ENCODE assay signal across 35 cellular contexts in the genomic region with DNA sequence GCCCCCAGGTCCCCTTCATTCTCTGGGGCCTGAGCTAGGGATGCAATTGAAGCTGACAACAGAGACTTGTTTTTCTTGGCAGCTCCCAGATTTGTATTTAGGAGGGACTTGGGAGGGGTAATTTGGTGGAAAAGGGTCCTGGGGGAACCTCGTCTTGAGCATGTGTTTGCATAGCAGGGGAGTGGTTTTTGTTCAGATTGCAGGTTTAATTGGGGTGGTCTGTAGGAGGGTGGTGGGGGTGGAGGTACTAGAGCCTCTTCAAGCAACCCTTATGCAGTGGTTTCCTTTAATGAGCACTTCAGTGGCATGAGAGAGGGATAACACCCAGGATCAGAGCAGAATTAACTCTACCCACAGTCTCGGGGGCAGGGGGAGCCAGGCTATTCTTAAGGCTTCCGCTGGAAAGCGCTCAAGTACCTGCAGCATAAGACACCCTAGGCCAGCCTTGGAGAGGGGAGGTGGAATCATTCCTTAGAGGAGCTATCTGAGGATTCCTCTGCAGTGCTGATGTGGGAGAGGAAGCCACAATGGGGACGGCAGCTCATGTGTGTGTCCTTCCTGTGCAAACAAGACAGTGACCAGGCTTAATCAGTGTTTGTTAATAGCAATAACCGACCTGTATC.
DNase-seq lines count a peak whose midpoint lies in the region; ATAC-seq and TF ChIP-seq lines count a peak whose summit lies in the region.
"Had no signal": no experiment of that assay in that cellular context is flagged by ENCODE, and none has a peak within 500 bp of the region (broad histone marks: within the 10 kb centered on the region; RNA-seq: fewer than 3 reads in every experiment).

No MANE protein-coding gene starts in this region.

- no peak for ATAC-seq in heart left ventricle
- no peak for ATAC-seq in aorta (ENCODE audit: low FRiP score)
- ATAC-seq: activated T-cell treated with anti-CD3 and anti-CD28 coated beads, Interleukin-2, amount 50 U/mL, for 72 hours; effector memory CD8-positive, alpha-beta T cell; GM12878; right lobe of liver; Right ventricle myocardium inferior; T-helper 17 cell had no signal

- peak; percentile 30 to 44 for DNase-seq in NCI-H187 (lab: John Stamatoyannopoulos, UW)
- DNase-seq in NCI-H187 treated with DMSO at 0.1 percent for 48 hours (lab: John Stamatoyannopoulos, UW) = no peak
- peak; percentile 60 for DNase-seq in NCI-H1092 (lab: John Stamatoyannopoulos, UW)
- DNase-seq in RPMI7951 (ENCODE audit: low read depth) = peak; percentile 7
- no peak for DNase-seq in heart left ventricle
- no peak for DNase-seq in aorta
- no peak for DNase-seq in stimulated activated CD4-positive, alpha-beta T cell treated with anti-CD3 and anti-CD28 coated beads, Interleukin-4, amount 100 ng/mL, for 1 hour
- DNase-seq: activated CD4-positive, alpha-beta memory T cell treated with anti-CD3 and anti-CD28 coated beads for 36 hours; activated CD4-positive, CD25-positive, alpha-beta regulatory T cell treated with anti-CD3 and anti-CD28 coated beads, Interleukin-2, amount 50 U/mL, for 72 hours; activated T-cell treated with anti-CD3 and anti-CD28 coated beads, Interleukin-2, amount 50 U/mL, for 72 hours; Calu3; central memory CD4-positive, alpha-beta T cell; effector memory CD8-positive, alpha-beta T cell; EL; erythroblast; islet precursor cell; left ventricle myocardium inferior; MG63; NCI-H1694; NCI-H510A; PC-9; right lobe of liver; spleen; stimulated activated CD4-positive, alpha-beta T cell treated with anti-CD3 and anti-CD28 coated beads, Interleukin-2, amount 100 ng/mL, for 24 hours; stimulated activated CD8-positive, alpha-beta memory T cell treated with anti-CD3 and anti-CD28 coated beads, Interleukin-4, amount 100 ng/mL, for 48 hours; T-helper 17 cell; testis had no signal

- H3K36me3 Mint-ChIP-seq in nephron (ENCODE audit: low read depth) = peaks cover 7% of the 10 kb centered on the region
- H3K36me3 Mint-ChIP-seq: CD14-positive monocyte had no signal

- peaks cover 10% of the 10 kb centered on the region for H3K9me3 Mint-ChIP-seq in nephron

- no peak overlapping the region for H3K4me3 ChIP-seq in heart left ventricle
- no peak overlapping the region for H3K4me3 ChIP-seq in aorta (ENCODE audit: low read length in 2 of 2)
- H3K4me3 ChIP-seq: GM12878, HAP-1, left ventricle myocardium inferior, MG63, PC-9, right lobe of liver, spleen, testis had no signal

- peaks cover 31% of the 10 kb centered on the region for H3K4me1 Mint-ChIP-seq in nephron
- H3K4me1 Mint-ChIP-seq: T-helper 17 cell had no signal

- H3K36me3 ChIP-seq in heart left ventricle (no peaks in the 10 kb centered on the region), aorta (ENCODE audit: control insufficient read depth in 1 of 2, insufficient read depth in 2 of 2, low read length in 1 of 2) (no peaks in the 10 kb centered on the region)
- H3K36me3 ChIP-seq: HAP-1, left ventricle myocardium inferior, MG63, right lobe of liver, spleen had no signal

- H3K4me1 ChIP-seq in heart left ventricle (peaks cover 0 to 29% (median 15%) of the 10 kb centered on the region in 12 donors), aorta (ENCODE audit: control insufficient read depth in 1 of 2, insufficient read depth in 2 of 2, low read length in 2 of 2) (no peaks in the 10 kb centered on the region)
- H3K4me1 ChIP-seq: HAP-1, right lobe of liver, spleen had no signal

- no peak for TF ChIP-seq CTCF in nephron (IDR thresholded peaks at IDR 0.05; ENCODE audit: unreplicated experiment in 3 of 3)
- TF ChIP-seq CTCF in heart left ventricle (IDR thresholded peaks at IDR 0.05) = no peak

- 68 to 80% (median 74%) methylated on average over 4 to 6 of the region's 6 CpGs for WGBS in heart left ventricle, 4 donors
- 73 to 74% methylated on average over 6 of the region's 6 CpGs for WGBS in aorta, 2 donors

- H3K27me3 Mint-ChIP-seq in nephron (ENCODE audit: low read depth) = peaks cover 18% of the 10 kb centered on the region
- H3K27me3 Mint-ChIP-seq: activated CD4-positive, alpha-beta memory T cell treated with anti-CD3 and anti-CD28 coated beads for 36 hours; T-helper 17 cell had no signal

- intact Hi-C loops in heart left ventricle (cut with DNase I) (no loop called here), aorta (cut with DNase I) (no loop called here)

- peaks cover 0 to 12% (median 2%) of the 10 kb centered on the region in 12 donors for H3K9me3 ChIP-seq in heart left ventricle
- H3K9me3 ChIP-seq in aorta (ENCODE audit: control insufficient read depth, low read length) = peaks cover 2% of the 10 kb centered on the region
- H3K9me3 ChIP-seq: HAP-1, MG63, right lobe of liver, testis had no signal

- no peak overlapping the region for H3K4me3 Mint-ChIP-seq in nephron
- H3K4me3 Mint-ChIP-seq: activated CD4-positive, alpha-beta memory T cell treated with anti-CD3 and anti-CD28 coated beads for 36 hours; activated T-cell treated with anti-CD3 and anti-CD28 coated beads, Interleukin-2, amount 50 U/mL, for 72 hours; CD14-positive monocyte; effector memory CD8-positive, alpha-beta T cell; stimulated activated naive CD8-positive, alpha-beta T cell treated with anti-CD3 and anti-CD28 coated beads, Interleukin-15, Interleukin-2, amounts not matched to agents 100 ng/mL and 50 ng/mL, for 24 hours; T-helper 17 cell had no signal

- no peaks in the 10 kb centered on the region for H3K27me3 ChIP-seq in heart left ventricle
- H3K27me3 ChIP-seq in aorta (ENCODE audit: control insufficient read depth in 1 of 2, insufficient read depth in 2 of 2, low read length in 1 of 2) = no peaks in the 10 kb centered on the region
- H3K27me3 ChIP-seq: MG63, right lobe of liver, spleen, testis had no signal

- TF ChIP-seq POLR2A in heart left ventricle (IDR thresholded peaks at IDR 0.05) = no peak

- H3K27ac ChIP-seq in heart left ventricle = peak overlapping the region in 2 of 12 donors; percentile 41 to 62
- no peak overlapping the region for H3K27ac ChIP-seq in aorta (ENCODE audit: low read depth in 1 of 2, low read length in 2 of 2)
- H3K27ac ChIP-seq: KMS-11, PC-9, right lobe of liver, spleen, testis had no signal

- H3K27ac Mint-ChIP-seq in nephron = peak overlapping the region; percentile 72 to 94 (median 87)
- H3K27ac Mint-ChIP-seq: activated CD4-positive, alpha-beta memory T cell treated with anti-CD3 and anti-CD28 coated beads for 36 hours; activated T-cell treated with anti-CD3 and anti-CD28 coated beads, Interleukin-2, amount 50 U/mL, for 72 hours; effector memory CD8-positive, alpha-beta T cell; progenitor cell of endocrine pancreas; stimulated activated naive CD8-positive, alpha-beta T cell treated with anti-CD3 and anti-CD28 coated beads, Interleukin-15, Interleukin-2, amounts not matched to agents 100 ng/mL and 50 ng/mL, for 24 hours; T-helper 17 cell had no signal

Comparison
In these comparisons a context has a peak if more than half of its experiments do, and no peak if none do; other contexts are left out.
1. DNase-seq: peak in NCI-H187 (2 of 2), NCI-H1092 (single experiment) and RPMI7951 (single experiment); none in NCI-H187 treated with DMSO at 0.1 percent for 48 hours (single experiment), heart left ventricle (0 of 5), aorta (0 of 2) and stimulated activated CD4-positive, alpha-beta T cell treated with anti-CD3 and anti-CD28 coated beads, Interleukin-4, amount 100 ng/mL, for 1 hour (single experiment).